Comparison of ENCODE assay signal across 10 cellular contexts in the genomic region with DNA sequence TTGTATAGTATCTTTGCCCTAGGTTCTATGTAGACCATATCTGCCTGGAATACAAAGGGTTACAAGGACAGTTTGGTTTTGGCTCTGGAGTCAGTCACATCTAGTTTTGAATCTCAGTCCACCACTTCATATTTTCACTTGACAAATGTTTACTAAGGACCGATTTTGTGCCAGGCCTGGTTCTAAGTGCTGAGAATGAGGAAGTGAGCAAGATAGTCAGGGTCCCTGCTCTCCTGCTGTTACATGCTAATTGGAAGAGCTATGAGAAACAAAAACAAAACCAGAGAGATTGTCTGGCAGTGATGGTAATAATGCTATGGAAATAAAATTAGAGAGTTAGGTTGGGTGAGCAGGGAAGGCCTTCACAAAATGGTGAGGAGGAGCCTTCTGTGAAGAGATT.
DNase-seq lines count a peak whose midpoint lies in the region; ATAC-seq and TF ChIP-seq lines count a peak whose summit lies in the region.
"Had no signal": no experiment of that assay in that cellular context is flagged by ENCODE, and none has a peak within 500 bp of the region (broad histone marks: within the 10 kb centered on the region; RNA-seq: fewer than 3 reads in every experiment).

No MANE protein-coding gene starts in this region.

- DNase-seq in dermis blood vessel endothelial cell, result peak; percentile 38
- no peak for DNase-seq in stimulated activated naive CD4-positive, alpha-beta T cell treated with Interleukin-2 at 50 U/mL for 16 hours (lab: John Stamatoyannopoulos, UW)
- no peak for DNase-seq in brain microvascular endothelial cell
- DNase-seq in activated T-cell treated with anti-CD3 and anti-CD28 coated beads, Interleukin-2, amount 50 U/mL, for 48 hours, result no peak
- no peak for DNase-seq in NCI-H1105 treated with DMSO at 0.1 percent for 48 hours (lab: John Stamatoyannopoulos, UW)
- DNase-seq: stimulated activated CD4-positive, alpha-beta T cell treated with anti-CD3 and anti-CD28 coated beads, Interleukin-4, amount 100 ng/mL, for 4 hours had no signal

- no peak overlapping the region for H3K27ac ChIP-seq in brain microvascular endothelial cell

- ATAC-seq in GM18870 (IDR thresholded peaks at IDR 0.05; ENCODE audit: unreplicated experiment) (peak; percentile 62), HG03139 (IDR thresholded peaks at IDR 0.05; ENCODE audit: unreplicated experiment) (peak; percentile 61)
- ATAC-seq in stimulated activated memory B cell treated with anti-CD40 and anti-IgM and Interleukin-4, amounts not matched to agents 10 μg/mL and 1 μg/mL and 100 μg/mL, for 72 hours, result peak; percentile 88

- H3K36me3 Mint-ChIP-seq in stimulated activated memory B cell treated with anti-CD40 and anti-IgM and Interleukin-4, amounts not matched to agents 10 μg/mL and 1 μg/mL and 100 μg/mL, for 72 hours, result peaks cover 6% of the 10 kb centered on the region

- H3K27ac Mint-ChIP-seq in stimulated activated memory B cell treated with anti-CD40 and anti-IgM and Interleukin-4, amounts not matched to agents 10 μg/mL and 1 μg/mL and 100 μg/mL, for 72 hours, result peak overlapping the region; percentile 61
- H3K27ac Mint-ChIP-seq: T-helper 1 cell treated with Interleukin-12 subunit alpha and Interleukin-12 subunit beta and Interleukin-4 antibody, amounts not matched to agents 30 μg/mL and 1 μg/mL, for 36 hours had no signal

- no peaks in the 10 kb centered on the region for H3K27me3 ChIP-seq in brain microvascular endothelial cell (replicated peaks)

- no peaks in the 10 kb centered on the region for H3K36me3 ChIP-seq in brain microvascular endothelial cell (replicated peaks)

- H3K4me1 Mint-ChIP-seq in stimulated activated memory B cell treated with anti-CD40 and anti-IgM and Interleukin-4, amounts not matched to agents 10 μg/mL and 1 μg/mL and 100 μg/mL, for 72 hours, result peaks cover 16% of the 10 kb centered on the region

- no peak overlapping the region for H3K4me3 Mint-ChIP-seq in stimulated activated memory B cell treated with anti-CD40 and anti-IgM and Interleukin-4, amounts not matched to agents 10 μg/mL and 1 μg/mL and 100 μg/mL, for 72 hours
- H3K4me3 Mint-ChIP-seq: T-helper 1 cell treated with Interleukin-12 subunit alpha and Interleukin-12 subunit beta and Interleukin-4 antibody, amounts not matched to agents 30 μg/mL and 1 μg/mL, for 36 hours had no signal

- TF ChIP-seq CTCF in brain microvascular endothelial cell (IDR thresholded peaks at IDR 0.05; ENCODE audit: low read depth, low read length, missing control alignments), result no peak

- no peak overlapping the region for H3K4me3 ChIP-seq in brain microvascular endothelial cell (ENCODE audit: low read depth, low read length)

- no peaks in the 10 kb centered on the region for H3K27me3 Mint-ChIP-seq in stimulated activated memory B cell treated with anti-CD40 and anti-IgM and Interleukin-4, amounts not matched to agents 10 μg/mL and 1 μg/mL and 100 μg/mL, for 72 hours

- H3K9me3 Mint-ChIP-seq in stimulated activated memory B cell treated with anti-CD40 and anti-IgM and Interleukin-4, amounts not matched to agents 10 μg/mL and 1 μg/mL and 100 μg/mL, for 72 hours, result peaks cover 7% of the 10 kb centered on the region
- H3K9me3 Mint-ChIP-seq: T-helper 1 cell treated with Interleukin-12 subunit alpha and Interleukin-12 subunit beta and Interleukin-4 antibody, amounts not matched to agents 30 μg/mL and 1 μg/mL, for 36 hours had no signal

- in situ Hi-C loops in brain microvascular endothelial cell (cut with HindIII; ENCODE audit: low pct_ligation_motif_present, low sequenced_read_pairs), result no loop called here
